Comparison of ENCODE assay signal across 13 cellular contexts in genomic region chr12:12477532-12477890, GRCh38.
"Had no signal": no experiment of that assay in that cellular context is flagged by ENCODE, and none has a peak within 500 bp of the region (broad histone marks: within the 10 kb centered on the region; RNA-seq: fewer than 3 reads in every experiment).

No MANE protein-coding gene starts in this region.

- H3K4me3 ChIP-seq: breast epithelium, stomach, tibial artery had no signal

- ATAC-seq: foreskin keratinocyte, left colon had no signal

- H3K4me1 Mint-ChIP-seq: nephron progenitor cell had no signal

- H3K9me3 Mint-ChIP-seq: immature natural killer cell had no signal

- H3K27me3 Mint-ChIP-seq: activated naive CD8-positive, alpha-beta T cell had no signal

- H3K27ac ChIP-seq: breast epithelium, foreskin keratinocyte, stomach, tibial artery had no signal

- H3K4me3 Mint-ChIP-seq: activated naive CD8-positive, alpha-beta T cell; immature natural killer cell; nephron progenitor cell had no signal

- DNase-seq: aorta; foreskin keratinocyte; immature natural killer cell; left colon; mammary epithelial cell; nephron progenitor cell; stimulated activated CD4-positive, alpha-beta T cell treated with anti-CD3 and anti-CD28 coated beads, Interleukin-2, amount 100 ng/mL, for 48 hours; stimulated activated CD8-positive, alpha-beta memory T cell treated with anti-CD3 and anti-CD28 coated beads, Interleukin-4, amount 100 ng/mL, for 48 hours; stomach; T-helper 9 cell; tibial artery had no signal

- H3K27ac Mint-ChIP-seq: nephron progenitor cell had no signal

- H3K27me3 ChIP-seq: breast epithelium, foreskin keratinocyte, stomach, tibial artery had no signal
